In genomic region chr14:94768521-94769412, GRCh38 we compare ENCODE assay signal across 8 cellular contexts. TPM values are rescaled to one million over a fixed set of nuclear protein-coding genes. Genes with fewer than 3 reads are reported as not detected.
DNase-seq lines count a peak whose midpoint lies in the region; TF ChIP-seq lines count a peak whose summit lies in the region.

No MANE protein-coding gene starts in this region.

- peaks cover 2% of the 10 kb centered on the region for H3K36me3 Mint-ChIP-seq in T-helper 1 cell treated with Interleukin-12 subunit alpha and Interleukin-12 subunit beta and Interleukin-4 antibody, amounts not matched to agents 30 μg/mL and 1 μg/mL, for 36 hours (ENCODE audit: low read depth)
- H3K36me3 Mint-ChIP-seq in progenitor cell of endocrine pancreas (ENCODE audit: insufficient read depth), result no peaks in the 10 kb centered on the region

- H3K4me1 Mint-ChIP-seq in T-helper 1 cell treated with Interleukin-12 subunit alpha and Interleukin-12 subunit beta and Interleukin-4 antibody, amounts not matched to agents 30 μg/mL and 1 μg/mL, for 36 hours (ENCODE audit: low read depth), result peaks cover 10% of the 10 kb centered on the region
- peaks cover 9% of the 10 kb centered on the region for H3K4me1 Mint-ChIP-seq in progenitor cell of endocrine pancreas (ENCODE audit: low read depth)

- DNase-seq in Daoy (ENCODE audit: low read depth) (peak; percentile 42), fibroblast of peridontal ligament (ENCODE audit: extremely low read depth) (peak; percentile 13), progenitor cell of endocrine pancreas (ENCODE audit: low spot score, unreplicated experiment) (no peak), DMS153 treated with DMSO at 0.1 percent for 48 hours (lab: John Stamatoyannopoulos, UW; ENCODE audit: unreplicated experiment) (no peak), OCI-M2 (lab: John Stamatoyannopoulos, UW; ENCODE audit: unreplicated experiment) (no peak), NCI-H2171 (lab: John Stamatoyannopoulos, UW) (no peak), NCI-H187 treated with DMSO at 0.1 percent for 48 hours (lab: John Stamatoyannopoulos, UW) (no peak)

- peak overlapping the region; percentile 61 for H3K4me3 Mint-ChIP-seq in T-helper 1 cell treated with Interleukin-12 subunit alpha and Interleukin-12 subunit beta and Interleukin-4 antibody, amounts not matched to agents 30 μg/mL and 1 μg/mL, for 36 hours
- H3K4me3 Mint-ChIP-seq in progenitor cell of endocrine pancreas (ENCODE audit: low read depth), result peak overlapping the region; percentile 63

- H3K27me3 Mint-ChIP-seq in T-helper 1 cell treated with Interleukin-12 subunit alpha and Interleukin-12 subunit beta and Interleukin-4 antibody, amounts not matched to agents 30 μg/mL and 1 μg/mL, for 36 hours (ENCODE audit: low read depth), result peaks cover 88% of the 10 kb centered on the region
- H3K27me3 Mint-ChIP-seq in progenitor cell of endocrine pancreas, result peaks cover 94% of the 10 kb centered on the region

- peaks cover 4% of the 10 kb centered on the region for H3K9me3 Mint-ChIP-seq in T-helper 1 cell treated with Interleukin-12 subunit alpha and Interleukin-12 subunit beta and Interleukin-4 antibody, amounts not matched to agents 30 μg/mL and 1 μg/mL, for 36 hours
- H3K9me3 Mint-ChIP-seq in progenitor cell of endocrine pancreas (ENCODE audit: low read depth), result no peaks in the 10 kb centered on the region

- peak overlapping the region; percentile 66 for H3K27ac Mint-ChIP-seq in T-helper 1 cell treated with Interleukin-12 subunit alpha and Interleukin-12 subunit beta and Interleukin-4 antibody, amounts not matched to agents 30 μg/mL and 1 μg/mL, for 36 hours
- H3K27ac Mint-ChIP-seq in progenitor cell of endocrine pancreas, result peak overlapping the region; percentile 62

- TF ChIP-seq CTCF in progenitor cell of endocrine pancreas (IDR thresholded peaks at IDR 0.05; ENCODE audit: unreplicated experiment), result no peak

RNA-seq across cellular contexts. Expression of gene GSC, which starts 1.1 kb away (rescaled TPM):
- total RNA-seq in Daoy (2014; rRNA removed; shearing (Covaris generic)), result 6.2 and 11.0 TPM in 2 replicates
- total RNA-seq in progenitor cell of endocrine pancreas, result not detected in 2 replicates

Comparison
In these comparisons a context has a peak if more than half of its experiments do, and no peak if none do; other contexts are left out.
1. DNase-seq: peak in Daoy (single experiment) and fibroblast of peridontal ligament (single experiment); none in progenitor cell of endocrine pancreas (single experiment), DMS153 treated with DMSO at 0.1 percent for 48 hours (single experiment), OCI-M2 (single experiment), NCI-H2171 (single experiment) and NCI-H187 treated with DMSO at 0.1 percent for 48 hours (single experiment).